ENCODE assay signal across 24 cellular contexts in the genomic region with DNA sequence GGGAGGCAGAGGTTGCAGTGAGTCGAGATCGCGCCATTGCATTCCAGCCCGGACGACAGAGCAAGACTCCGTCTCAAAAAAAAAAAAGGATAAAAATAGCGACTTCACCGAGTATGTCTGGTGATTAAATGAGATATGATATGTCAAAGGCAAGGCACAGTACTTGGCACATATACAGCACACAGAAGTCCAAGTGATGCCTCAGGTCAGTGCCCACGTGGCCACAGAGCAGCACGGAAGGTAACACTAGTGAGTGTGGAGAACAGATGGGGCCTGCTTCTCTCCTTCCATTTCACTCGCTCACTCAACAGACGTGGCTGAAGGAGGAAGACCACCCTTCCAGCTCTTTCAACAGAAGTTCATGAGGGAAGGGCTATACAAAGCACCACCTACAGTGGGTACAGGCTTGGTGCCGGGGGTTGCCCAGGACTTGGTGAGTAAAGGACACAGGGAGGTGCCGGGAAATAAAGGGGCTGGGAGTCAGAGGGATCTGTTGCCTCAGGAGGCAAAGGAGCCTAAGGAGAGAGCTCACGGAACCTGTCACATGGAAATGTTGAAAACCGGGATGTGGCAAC. TPM values are rescaled to one million over a fixed set of nuclear protein-coding genes. Genes with fewer than 3 reads are reported as not detected.
A peak's percentile ranks its signal among the peaks of the same experiment; 100 is the strongest.
DNase-seq lines count a peak whose midpoint lies in the region; TF ChIP-seq lines count a peak whose summit lies in the region.
"Had no signal": no experiment of that assay in that cellular context is flagged by ENCODE, and none has a peak within 500 bp of the region (broad histone marks: within the 10 kb centered on the region; RNA-seq: fewer than 3 reads in every experiment).

No MANE protein-coding gene starts in this region.

- POLR2A ChIA-PET in PC-9 (lab: Charles Lee; ENCODE audit: unreplicated experiment), result interaction anchor here (0.8 kb wide), 1 partner anchor 33 kb away, joined by 19 read pairs; no protein-coding TSS in a partner anchor

- TF ChIP-seq CTCF in PC-9 (conservative IDR thresholded peaks at IDR 0.05), result no peak

- no peaks in the 10 kb centered on the region for H3K9me3 Mint-ChIP-seq in activated T-cell treated with anti-CD3 and anti-CD28 coated beads, Interleukin-2, amount 50 U/mL, for 24 hours
- H3K9me3 Mint-ChIP-seq: activated B cell treated with CpG ODN at 0.5 μM for 24 hours; activated CD4-positive, alpha-beta memory T cell treated with anti-CD3 and anti-CD28 coated beads for 36 hours; activated naive CD4-positive, alpha-beta T cell treated with anti-CD3 and anti-CD28 coated beads for 36 hours; natural killer cell had no signal

- H2AFZ ChIP-seq in GM23248 (no peak overlapping the region), PC-9 (no peak overlapping the region)

- H3K4me1 ChIP-seq in GM23248 (ENCODE audit: insufficient read depth), result peaks cover 58% of the 10 kb centered on the region
- peaks cover 96% of the 10 kb centered on the region for H3K4me1 ChIP-seq in muscle layer of colon (ENCODE audit: insufficient read depth, low read length)
- no peaks in the 10 kb centered on the region for H3K4me1 ChIP-seq in PC-9 (replicated peaks; ENCODE audit: insufficient read depth)

- WGBS in GM23248 (ENCODE audit: low coverage in 1 of 2, low lambda C conversion rate in 2 of 2, missing lambda C conversion rate in 2 of 2), 2 experiments, result 96 to 97% methylated on average over 16 of the region's 16 CpGs

- no peaks in the 10 kb centered on the region for H4K20me1 ChIP-seq in GM23248 (ENCODE audit: insufficient read depth)
- no peaks in the 10 kb centered on the region for H4K20me1 ChIP-seq in PC-9 (ENCODE audit: insufficient read depth)

- no TSS peak for BruUV-seq in PC-9 (replicated peaks; lab: Mats Ljungman, UMichigan)

- DNase-seq in GM23248 (peak; percentile 5), caudate nucleus (lab: John Stamatoyannopoulos, UW) (no peak), NCI-H2107 treated with DMSO at 0.1 percent for 48 hours (lab: John Stamatoyannopoulos, UW; ENCODE audit: unreplicated experiment) (no peak), inferior parietal cortex (ENCODE audit: extremely low spot score) (no peak), PC-9 (no peak)
- no peak for DNase-seq in activated T-cell treated with anti-CD3 and anti-CD28 coated beads, Interleukin-2, amount 50 U/mL, for 24 hours
- DNase-seq: ACHN; activated B cell treated with CpG ODN at 0.5 μM for 24 hours; activated CD4-positive, alpha-beta memory T cell treated with anti-CD3 and anti-CD28 coated beads for 36 hours; activated naive CD4-positive, alpha-beta T cell treated with anti-CD3 and anti-CD28 coated beads for 36 hours; DMS 273 treated with DMSO at 0.1 percent for 48 hours; islet precursor cell; mammary epithelial cell; natural killer cell; NCI-H1105; NCI-H2081; NCI-H446 treated with DMSO at 0.1 percent for 48 hours; Peyer's patch; stimulated activated CD4-positive, alpha-beta T cell treated with anti-CD3 and anti-CD28 coated beads, Interleukin-2, amount 100 ng/mL, for 24 hours; stimulated activated naive B cell treated with anti-CD40 and anti-IgM and Interleukin-4, amounts not matched to agents 10 μg/mL and 1 μg/mL and 100 μg/mL, for 72 hours; T1000 had no signal

- no peak overlapping the region for H3K4me3 Mint-ChIP-seq in activated T-cell treated with anti-CD3 and anti-CD28 coated beads, Interleukin-2, amount 50 U/mL, for 24 hours
- H3K4me3 Mint-ChIP-seq: activated B cell treated with CpG ODN at 0.5 μM for 24 hours; activated CD4-positive, alpha-beta memory T cell treated with anti-CD3 and anti-CD28 coated beads for 36 hours; activated naive CD4-positive, alpha-beta T cell treated with anti-CD3 and anti-CD28 coated beads for 36 hours; natural killer cell; stimulated activated naive B cell treated with anti-CD40 and anti-IgM and Interleukin-4, amounts not matched to agents 10 μg/mL and 1 μg/mL and 100 μg/mL, for 72 hours had no signal

- intact Hi-C loops in PC-9 (cut with micrococcal nuclease; ENCODE audit: unreplicated experiment), result no loop called here

- H3K4me3 ChIP-seq in GM23248 (no peak overlapping the region), muscle layer of colon (ENCODE audit: low read depth in 1 of 2, low read length in 2 of 2) (peak overlapping the region in 1 of 2 donors; percentile 49), PC-9 (no peak overlapping the region)
- H3K4me3 ChIP-seq: Peyer's patch had no signal

- peaks cover 31% of the 10 kb centered on the region for H3K36me3 ChIP-seq in GM23248 (ENCODE audit: low read depth)
- peaks cover 78% of the 10 kb centered on the region for H3K36me3 ChIP-seq in muscle layer of colon (ENCODE audit: insufficient read depth, low read length)
- H3K36me3 ChIP-seq in PC-9 (ENCODE audit: low read depth), result no peaks in the 10 kb centered on the region

- no peak overlapping the region for H3K4me2 ChIP-seq in GM23248 (ENCODE audit: unreplicated experiment)
- H3K4me2 ChIP-seq in PC-9, result no peak overlapping the region

- in situ Hi-C loops in GM23248 (cut with MboI), result no loop called here

- H3K9ac ChIP-seq in GM23248, result no peak overlapping the region
- H3K9ac ChIP-seq in muscle layer of colon (ENCODE audit: low read length), result peak overlapping the region; percentile 44

- CTCF ChIA-PET in PC-9 (lab: Charles Lee), result interaction anchor here (0.6 kb wide), 1 partner anchor 404 kb away, joined by 3 read pairs; no protein-coding TSS in a partner anchor

- peaks cover 2% of the 10 kb centered on the region for H3K4me1 Mint-ChIP-seq in activated T-cell treated with anti-CD3 and anti-CD28 coated beads, Interleukin-2, amount 50 U/mL, for 24 hours (ENCODE audit: low read depth)
- H3K4me1 Mint-ChIP-seq: activated B cell treated with CpG ODN at 0.5 μM for 24 hours had no signal

- no peaks in the 10 kb centered on the region for H3K27me3 Mint-ChIP-seq in activated T-cell treated with anti-CD3 and anti-CD28 coated beads, Interleukin-2, amount 50 U/mL, for 24 hours
- H3K27me3 Mint-ChIP-seq: activated B cell treated with CpG ODN at 0.5 μM for 24 hours; activated CD4-positive, alpha-beta memory T cell treated with anti-CD3 and anti-CD28 coated beads for 36 hours; stimulated activated naive B cell treated with anti-CD40 and anti-IgM and Interleukin-4, amounts not matched to agents 10 μg/mL and 1 μg/mL and 100 μg/mL, for 72 hours had no signal

- H3F3A ChIP-seq in GM23248 (ENCODE audit: insufficient read depth), result peaks cover 47% of the 10 kb centered on the region
- H3F3A ChIP-seq in PC-9 (ENCODE audit: insufficient read depth, low read depth), result no peaks in the 10 kb centered on the region

- H3K9me2 ChIP-seq in GM23248 (ENCODE audit: insufficient read depth) (no peaks in the 10 kb centered on the region), PC-9 (ENCODE audit: insufficient read depth) (no peaks in the 10 kb centered on the region)

- no peak overlapping the region for H3K27ac Mint-ChIP-seq in activated T-cell treated with anti-CD3 and anti-CD28 coated beads, Interleukin-2, amount 50 U/mL, for 24 hours
- H3K27ac Mint-ChIP-seq: activated B cell treated with CpG ODN at 0.5 μM for 24 hours; activated CD4-positive, alpha-beta memory T cell treated with anti-CD3 and anti-CD28 coated beads for 36 hours; activated naive CD4-positive, alpha-beta T cell treated with anti-CD3 and anti-CD28 coated beads for 36 hours; natural killer cell; stimulated activated naive B cell treated with anti-CD40 and anti-IgM and Interleukin-4, amounts not matched to agents 10 μg/mL and 1 μg/mL and 100 μg/mL, for 72 hours had no signal

- peaks cover 48% of the 10 kb centered on the region for H3K36me3 Mint-ChIP-seq in activated T-cell treated with anti-CD3 and anti-CD28 coated beads, Interleukin-2, amount 50 U/mL, for 24 hours (ENCODE audit: low read depth)
- H3K36me3 Mint-ChIP-seq: natural killer cell had no signal

- peaks cover 100% of the 10 kb centered on the region for H3K79me2 ChIP-seq in GM23248 (ENCODE audit: insufficient read depth)
- H3K79me2 ChIP-seq in PC-9 (ENCODE audit: low read depth), result no peaks in the 10 kb centered on the region

- no peak overlapping the region for H3K27ac ChIP-seq in GM23248
- peak overlapping the region; percentile 97 for H3K27ac ChIP-seq in caudate nucleus (ENCODE audit: low read depth, low read length)
- peak overlapping the region; percentile 99 for H3K27ac ChIP-seq in muscle layer of colon (ENCODE audit: low read depth, low read length)
- peak overlapping the region; percentile 99 for H3K27ac ChIP-seq in temporal lobe (ENCODE audit: low read depth, low read length)
- no peak overlapping the region for H3K27ac ChIP-seq in PC-9
- H3K27ac ChIP-seq: C4-2B had no signal

- no peaks in the 10 kb centered on the region for H3K27me3 ChIP-seq in GM23248 (replicated peaks; ENCODE audit: insufficient read depth)
- no peaks in the 10 kb centered on the region for H3K27me3 ChIP-seq in muscle layer of colon (ENCODE audit: control insufficient read depth in 1 of 2, insufficient read depth in 2 of 2, low read length in 2 of 2)
- H3K27me3 ChIP-seq in PC-9 (ENCODE audit: insufficient read depth, low read depth), result no peaks in the 10 kb centered on the region
- H3K27me3 ChIP-seq: Peyer's patch had no signal

- H3K9me3 ChIP-seq in GM23248 (ENCODE audit: low read depth) (no peaks in the 10 kb centered on the region), muscle layer of colon (ENCODE audit: low read length) (no peaks in the 10 kb centered on the region), PC-9 (ENCODE audit: insufficient read depth, low read depth) (no peaks in the 10 kb centered on the region)
- H3K9me3 ChIP-seq: Peyer's patch had no signal

RNA-seq across cellular contexts. Expression of a gene that starts 8.9 kb away (rescaled TPM):
- 1,160 and 1,256 TPM in 2 replicates for total RNA-seq in GM23248 (2014; rRNA removed; shearing (Covaris generic))
- 510 and 529 TPM in 2 replicates for polyA plus RNA-seq in GM23248 (2016; fragmentation: Nextera tagmentation; extraction: Ambion mirVana)
- total RNA-seq in temporal lobe, result 23.1 TPM
- total RNA-seq in PC-9 (2021), result 56.8 and 61.3 TPM in 2 replicates

RNA-seq across cellular contexts. Expression of a gene that starts 29.0 kb away (rescaled TPM):
- 148 and 162 TPM in 2 replicates for total RNA-seq in GM23248 (2014; rRNA removed; shearing (Covaris generic))
- 112 and 117 TPM in 2 replicates for polyA plus RNA-seq in GM23248 (2016; fragmentation: Nextera tagmentation; extraction: Ambion mirVana)
- total RNA-seq in temporal lobe (7.1 TPM), PC-9 (2021) (31.6 and 46.4 TPM in 2 replicates)

RNA-seq across cellular contexts. Expression of a gene that starts 40.9 kb away (rescaled TPM):
- total RNA-seq in GM23248 (2014; rRNA removed; shearing (Covaris generic)), result 79.0 and 81.8 TPM in 2 replicates
- 74.7 and 75.6 TPM in 2 replicates for polyA plus RNA-seq in GM23248 (2016; fragmentation: Nextera tagmentation; extraction: Ambion mirVana)
- total RNA-seq in temporal lobe (78.4 TPM), PC-9 (2021) (44.5 and 45.3 TPM in 2 replicates)

Comparison
In these comparisons a context has a peak if more than half of its experiments do, and no peak if none do; other contexts are left out.
1. H3K27ac ChIP-seq: peak in caudate nucleus (single experiment), muscle layer of colon (single experiment) and temporal lobe (single experiment); none in GM23248 (single experiment) and PC-9 (single experiment).
2. RNA of a gene that starts 8.9 kb away (total RNA-seq): 1,160 to 1,256 TPM in GM23248; 56.8 to 61.3 TPM in PC-9 and 23.1 TPM in temporal lobe (single experiment); every median in the first group is over 10 times any median in the second.